In genomic region chr1:32539584-32540571, GRCh38 we compare ENCODE assay signal across 8 cellular contexts. TPM values are rescaled to one million over a fixed set of nuclear protein-coding genes. Genes with fewer than 3 reads are reported as not detected.
DNase-seq lines count a peak whose midpoint lies in the region; ATAC-seq lines count a peak whose summit lies in the region.

No MANE protein-coding gene starts in this region.

- H3K36me3 Mint-ChIP-seq in activated CD4-positive, alpha-beta T cell treated with anti-CD3 and anti-CD28 coated beads, Interleukin-2, amount 10 ng/mL, durations not matched to agents 24 days and 14 days (ENCODE audit: low read depth): no peaks in the 10 kb centered on the region
- no peaks in the 10 kb centered on the region for H3K36me3 Mint-ChIP-seq in activated T-cell treated with anti-CD3 and anti-CD28 coated beads, Interleukin-2, amount 50 U/mL, for 4 hours (ENCODE audit: insufficient read depth)
- peaks cover 0 to 9% (median 0%) of the 10 kb centered on the region in 3 donors for H3K36me3 Mint-ChIP-seq in naive thymus-derived CD8-positive, alpha-beta T cell

- H3K27me3 Mint-ChIP-seq in activated CD4-positive, alpha-beta T cell treated with anti-CD3 and anti-CD28 coated beads, Interleukin-2, amount 10 ng/mL, durations not matched to agents 24 days and 14 days: peaks cover 68% of the 10 kb centered on the region
- peaks cover 66% of the 10 kb centered on the region for H3K27me3 Mint-ChIP-seq in activated T-cell treated with anti-CD3 and anti-CD28 coated beads, Interleukin-2, amount 50 U/mL, for 4 hours (ENCODE audit: low read depth)
- peaks cover 36 to 78% (median 63%) of the 10 kb centered on the region in 5 donors for H3K27me3 Mint-ChIP-seq in naive thymus-derived CD8-positive, alpha-beta T cell

- H3K4me3 Mint-ChIP-seq in activated CD4-positive, alpha-beta T cell treated with anti-CD3 and anti-CD28 coated beads, Interleukin-2, amount 10 ng/mL, durations not matched to agents 24 days and 14 days: peak overlapping the region; percentile 77
- peak overlapping the region; percentile 75 for H3K4me3 Mint-ChIP-seq in activated T-cell treated with anti-CD3 and anti-CD28 coated beads, Interleukin-2, amount 50 U/mL, for 4 hours
- peak overlapping the region; percentile 74 to 93 (median 86) for H3K4me3 Mint-ChIP-seq in naive thymus-derived CD8-positive, alpha-beta T cell

- no peak overlapping the region for H3K27ac Mint-ChIP-seq in activated CD4-positive, alpha-beta T cell treated with anti-CD3 and anti-CD28 coated beads, Interleukin-2, amount 10 ng/mL, durations not matched to agents 24 days and 14 days
- peak overlapping the region in 3 of 10 donors; percentile 5 to 37 (median 30) for H3K27ac Mint-ChIP-seq in naive thymus-derived CD8-positive, alpha-beta T cell

- POLR2A ChIA-PET in naive thymus-derived CD8-positive, alpha-beta T cell (lab: Charles Lee): no interaction called here

- intact Hi-C loops in activated CD4-positive, alpha-beta T cell treated with anti-CD3 and anti-CD28 coated beads, Interleukin-2, amount 10 ng/mL, durations not matched to agents 24 days and 14 days (cut with micrococcal nuclease): no loop called here

- no peaks in the 10 kb centered on the region for H3K9me3 Mint-ChIP-seq in activated CD4-positive, alpha-beta T cell treated with anti-CD3 and anti-CD28 coated beads, Interleukin-2, amount 10 ng/mL, durations not matched to agents 24 days and 14 days
- H3K9me3 Mint-ChIP-seq in activated T-cell treated with anti-CD3 and anti-CD28 coated beads, Interleukin-2, amount 50 U/mL, for 4 hours: no peaks in the 10 kb centered on the region
- no peaks in the 10 kb centered on the region for H3K9me3 Mint-ChIP-seq in naive thymus-derived CD8-positive, alpha-beta T cell

- ATAC-seq in activated T-cell treated with anti-CD3 and anti-CD28 coated beads, Interleukin-2, amount 50 U/mL, for 4 hours: peak; percentile 69 to 78
- peak; percentile 60 to 70 for ATAC-seq in naive thymus-derived CD8-positive, alpha-beta T cell

- peaks cover 8% of the 10 kb centered on the region for H3K4me1 Mint-ChIP-seq in activated CD4-positive, alpha-beta T cell treated with anti-CD3 and anti-CD28 coated beads, Interleukin-2, amount 10 ng/mL, durations not matched to agents 24 days and 14 days
- H3K4me1 Mint-ChIP-seq in activated T-cell treated with anti-CD3 and anti-CD28 coated beads, Interleukin-2, amount 50 U/mL, for 4 hours (ENCODE audit: low read depth): peaks cover 9% of the 10 kb centered on the region
- peaks cover 3 to 12% (median 10%) of the 10 kb centered on the region in 4 donors for H3K4me1 Mint-ChIP-seq in naive thymus-derived CD8-positive, alpha-beta T cell

- peak; percentile 64 for DNase-seq in activated CD4-positive, alpha-beta T cell treated with anti-CD3 and anti-CD28 coated beads, Interleukin-2, amount 10 ng/mL, durations not matched to agents 24 days and 14 days
- DNase-seq in activated CD4-positive, alpha-beta T cell treated with anti-CD3 and anti-CD28 coated beads for 4 hours: no peak
- peak; percentile 16 for DNase-seq in NCI-H146 treated with DMSO at 0.1 percent for 48 hours (lab: John Stamatoyannopoulos, UW; ENCODE audit: unreplicated experiment)
- no peak for DNase-seq in activated T-cell treated with anti-CD3 and anti-CD28 coated beads, Interleukin-2, amount 50 U/mL, for 4 hours
- peak; percentile 10 for DNase-seq in fibroblast of the conjunctiva (ENCODE audit: low read depth)
- DNase-seq in naive thymus-derived CD8-positive, alpha-beta T cell: peak in 1 of 10 donors; percentile 7
- DNase-seq in HUDEP-2 (lab: John Stamatoyannopoulos, UW; ENCODE audit: unreplicated experiment in 76 of 76): no peak
- no peak for DNase-seq in cortex of kidney (lab: John Stamatoyannopoulos, UW)

RNA-seq across cellular contexts. Expression of gene ZBTB8A, which starts 0.7 kb away (rescaled TPM):
- total RNA-seq in activated CD4-positive, alpha-beta T cell treated with anti-CD3 and anti-CD28 coated beads, Interleukin-2, amount 10 ng/mL, durations not matched to agents 24 days and 14 days: 0.19 and 0.62 TPM in 2 replicates
- under 1 TPM; 0.19 to 0.24 (median 0.23) TPM for total RNA-seq in activated T-cell treated with anti-CD3 and anti-CD28 coated beads, Interleukin-2, amount 50 U/mL, for 4 hours
- not detected for total RNA-seq in naive thymus-derived CD8-positive, alpha-beta T cell
- polyA plus RNA-seq in naive thymus-derived CD8-positive, alpha-beta T cell: not detected

Comparison
In these comparisons a context has a peak if more than half of its experiments do, and no peak if none do; other contexts are left out.
1. DNase-seq: peak in activated CD4-positive, alpha-beta T cell treated with anti-CD3 and anti-CD28 coated beads, Interleukin-2, amount 10 ng/mL, durations not matched to agents 24 days and 14 days (single experiment), NCI-H146 treated with DMSO at 0.1 percent for 48 hours (single experiment) and fibroblast of the conjunctiva (single experiment); none in activated CD4-positive, alpha-beta T cell treated with anti-CD3 and anti-CD28 coated beads for 4 hours (0 of 2), activated T-cell treated with anti-CD3 and anti-CD28 coated beads, Interleukin-2, amount 50 U/mL, for 4 hours (single experiment), HUDEP-2 (0 of 76) and cortex of kidney (single experiment).
2. Peak in every context shown above with its lines, with median percentiles within 50 percentile points of each other: H3K4me3 Mint-ChIP-seq.